Comparison of ENCODE assay signal across 27 cellular contexts in genomic region chrX:125757794-125758564, GRCh38.
DNase-seq lines count a peak whose midpoint lies in the region; ATAC-seq and TF ChIP-seq lines count a peak whose summit lies in the region.
"Had no signal": no experiment of that assay in that cellular context is flagged by ENCODE, and none has a peak within 500 bp of the region (broad histone marks: within the 10 kb centered on the region; RNA-seq: fewer than 3 reads in every experiment).

No MANE protein-coding gene starts in this region.

- H3K9me3 ChIP-seq in SK-N-SH (0 out of 2 replicates have a peak, but pooled peaks cover 4% of the 10 kb centered on the region), thoracic aorta (no peaks in the 10 kb centered on the region)
- H3K9me3 ChIP-seq: prostate gland had no signal

- H3K27ac ChIP-seq in SK-N-SH (ENCODE audit: low read depth in 2 of 2, low read length in 1 of 2) (no peak overlapping the region), thoracic aorta (no peak overlapping the region)
- H3K27ac ChIP-seq: dorsolateral prefrontal cortex, gastrocnemius medialis, prostate gland, stomach had no signal

- H3K4me1 ChIP-seq in SK-N-SH (ENCODE audit: control insufficient read depth in 1 of 2, insufficient read depth in 2 of 2, low read depth in 1 of 2, low read length in 1 of 2), result no peaks in the 10 kb centered on the region
- H3K4me1 ChIP-seq in thoracic aorta (ENCODE audit: control insufficient read depth in 1 of 2, low read depth in 2 of 2), result no peaks in the 10 kb centered on the region
- H3K4me1 ChIP-seq: gastrocnemius medialis, prostate gland, stomach had no signal

- POLR2A ChIA-PET in SK-N-SH (lab: Yijun Ruan, JAX), result no interaction called here

- TF ChIP-seq RAD21 in SK-N-SH (IDR thresholded peaks at IDR 0.05; ENCODE audit: low read length), result no peak

- DNase-seq in SK-N-SH, result no peak
- peak; percentile 0 for DNase-seq in NCI-H446 treated with DMSO at 0.1 percent for 48 hours (lab: John Stamatoyannopoulos, UW)
- DNase-seq in astrocyte of the hippocampus (ENCODE audit: low read depth, low spot score), result peak; percentile 4
- no peak for DNase-seq in thoracic aorta (ENCODE audit: low spot score)
- no peak for DNase-seq in NCI-H1436 treated with DMSO at 0.1 percent for 48 hours (lab: John Stamatoyannopoulos, UW)
- DNase-seq in osteocyte (ENCODE audit: extremely low spot score, unreplicated experiment), result no peak
- DNase-seq: activated CD4-positive, alpha-beta T cell treated with anti-CD3 and anti-CD28 coated beads for 36 hours; activated naive CD8-positive, alpha-beta T cell treated with anti-CD3 and anti-CD28 coated beads, Interleukin-2, amount 10 ng/mL, durations not matched to agents 7 days and 5 days; C1 segment of cervical spinal cord; DMS 273 treated with DMSO at 0.1 percent for 48 hours; dorsolateral prefrontal cortex; GF-D8; KG1; kidney glomerular epithelial cell; midbrain; NCI-H1092 treated with DMSO at 0.1 percent for 48 hours; NCI-H526 treated with DMSO at 0.1 percent for 48 hours; stimulated activated CD4-positive, alpha-beta T cell treated with anti-CD3 and anti-CD28 coated beads, Interleukin-4, amount 100 ng/mL, for 24 hours; stomach had no signal

- no peaks in the 10 kb centered on the region for H3K36me3 Mint-ChIP-seq in osteocyte (ENCODE audit: unreplicated experiment)
- H3K36me3 Mint-ChIP-seq: activated naive CD8-positive, alpha-beta T cell treated with anti-CD3 and anti-CD28 coated beads, Interleukin-2, amount 10 ng/mL, durations not matched to agents 7 days and 5 days had no signal

- no peaks in the 10 kb centered on the region for H3K4me1 Mint-ChIP-seq in osteocyte (ENCODE audit: unreplicated experiment)
- H3K4me1 Mint-ChIP-seq: activated CD4-positive, alpha-beta T cell treated with anti-CD3 and anti-CD28 coated beads for 36 hours; activated naive CD8-positive, alpha-beta T cell treated with anti-CD3 and anti-CD28 coated beads, Interleukin-2, amount 10 ng/mL, durations not matched to agents 7 days and 5 days; nephron had no signal

- no peaks in the 10 kb centered on the region for H3F3A ChIP-seq in SK-N-SH (replicated peaks; ENCODE audit: insufficient read depth)

- H3K9ac ChIP-seq in SK-N-SH, result no peak overlapping the region

- no peak overlapping the region for H3K27ac Mint-ChIP-seq in osteocyte (ENCODE audit: unreplicated experiment)
- H3K27ac Mint-ChIP-seq: activated CD4-positive, alpha-beta T cell treated with anti-CD3 and anti-CD28 coated beads for 36 hours; activated naive CD8-positive, alpha-beta T cell treated with anti-CD3 and anti-CD28 coated beads, Interleukin-2, amount 10 ng/mL, durations not matched to agents 7 days and 5 days; activated T-helper 1 cell treated with anti-CD3 and anti-CD28 coated beads, Interleukin-12 subunit alpha, Interleukin-12 subunit beta, Interleukin-2, Interleukin-4 antibody, amounts not matched to agents 30 ng/mL and 10 ng/mL and 1 ng/mL, durations not matched to agents 14 hours and 24 hours and 36 hours; nephron had no signal

- peaks cover 31% of the 10 kb centered on the region for H3K9me3 Mint-ChIP-seq in osteocyte (ENCODE audit: unreplicated experiment)
- H3K9me3 Mint-ChIP-seq: activated T-helper 1 cell treated with anti-CD3 and anti-CD28 coated beads, Interleukin-12 subunit alpha, Interleukin-12 subunit beta, Interleukin-2, Interleukin-4 antibody, amounts not matched to agents 30 ng/mL and 10 ng/mL and 1 ng/mL, durations not matched to agents 14 hours and 24 hours and 36 hours had no signal

- H3K79me2 ChIP-seq in SK-N-SH (ENCODE audit: insufficient read depth), result no peaks in the 10 kb centered on the region

- H4K20me1 ChIP-seq in SK-N-SH (ENCODE audit: insufficient read depth), result no peaks in the 10 kb centered on the region

- no peak for TF ChIP-seq EP300 in SK-N-SH (IDR thresholded peaks at IDR 0.05; ENCODE audit: borderline replicate concordance in 1 of 2, low read depth in 1 of 2, low read length in 1 of 2)

- H3K9me2 ChIP-seq in SK-N-SH, result no peaks in the 10 kb centered on the region; the same call in 1 of the 2 replicates

- H2AFZ ChIP-seq in SK-N-SH (ENCODE audit: low read depth), result no peak overlapping the region

- no peak overlapping the region for H3K4me3 Mint-ChIP-seq in osteocyte (ENCODE audit: unreplicated experiment)
- H3K4me3 Mint-ChIP-seq: activated CD4-positive, alpha-beta T cell treated with anti-CD3 and anti-CD28 coated beads for 36 hours; activated naive CD8-positive, alpha-beta T cell treated with anti-CD3 and anti-CD28 coated beads, Interleukin-2, amount 10 ng/mL, durations not matched to agents 7 days and 5 days; activated T-helper 1 cell treated with anti-CD3 and anti-CD28 coated beads, Interleukin-12 subunit alpha, Interleukin-12 subunit beta, Interleukin-2, Interleukin-4 antibody, amounts not matched to agents 30 ng/mL and 10 ng/mL and 1 ng/mL, durations not matched to agents 14 hours and 24 hours and 36 hours; nephron had no signal

- CTCF ChIA-PET in SK-N-SH (lab: Yijun Ruan, JAX), result no interaction called here

- H3K36me3 ChIP-seq in SK-N-SH (replicated peaks in 1 of 2; ENCODE audit: control insufficient read depth in 1 of 2, insufficient read depth in 2 of 2, low read length in 1 of 2) (no peaks in the 10 kb centered on the region), thoracic aorta (no peaks in the 10 kb centered on the region)
- H3K36me3 ChIP-seq: gastrocnemius medialis, prostate gland, stomach had no signal

- H3K27me3 ChIP-seq in SK-N-SH (ENCODE audit: insufficient read depth) (no peaks in the 10 kb centered on the region), thoracic aorta (replicated peaks; ENCODE audit: insufficient read depth) (no peaks in the 10 kb centered on the region)
- H3K27me3 ChIP-seq: gastrocnemius medialis, stomach had no signal

- H3K4me2 ChIP-seq in SK-N-SH, result 0 out of 2 replicates have a peak overlapping the region, but pooled peaks have one; percentile 27
- H3K4me2 ChIP-seq: smooth muscle cell had no signal

- no peaks in the 10 kb centered on the region for H3K27me3 Mint-ChIP-seq in osteocyte (ENCODE audit: unreplicated experiment)
- H3K27me3 Mint-ChIP-seq: activated CD4-positive, alpha-beta T cell treated with anti-CD3 and anti-CD28 coated beads for 36 hours; activated naive CD8-positive, alpha-beta T cell treated with anti-CD3 and anti-CD28 coated beads, Interleukin-2, amount 10 ng/mL, durations not matched to agents 7 days and 5 days had no signal

- H3K4me3 ChIP-seq in SK-N-SH (ENCODE audit: low read depth in 2 of 2, low read length in 1 of 2), result no peak overlapping the region
- H3K4me3 ChIP-seq in thoracic aorta, result peak overlapping the region; percentile 19
- H3K4me3 ChIP-seq: dorsolateral prefrontal cortex, prostate gland, smooth muscle cell, stomach had no signal

- TF ChIP-seq CTCF in SK-N-SH (IDR thresholded peaks at IDR 0.05), result no peak
- TF ChIP-seq CTCF in thoracic aorta (IDR thresholded peaks at IDR 0.05), result no peak
- TF ChIP-seq CTCF in osteocyte (IDR thresholded peaks at IDR 0.05), result no peak

- no peak for ATAC-seq in SK-N-SH treated with all-trans-retinoic acid at 6 μM for 48 hours
- no peak for ATAC-seq in thoracic aorta (ENCODE audit: insufficient number of reproducible peaks, low FRiP score, low read depth)
- ATAC-seq in GM21526 (IDR thresholded peaks at IDR 0.05; ENCODE audit: low FRiP score, unreplicated experiment), result no peak
- ATAC-seq: activated CD4-positive, alpha-beta T cell treated with anti-CD3 and anti-CD28 coated beads for 36 hours; gastrocnemius medialis; HCT116 had no signal

- WGBS in SK-N-SH (ENCODE audit: low lambda C conversion rate), result 2% methylated on average over 8 of the region's 8 CpGs

TF ChIP-seq in SK-N-SH, 30 proteins besides CTCF, POLR2A, EP300 and RAD21 (continues in another document):
- TF ChIP-seq EZH2phosphoT487 (IDR thresholded peaks at IDR 0.05; ENCODE audit: borderline replicate concordance, low read depth) (no peak), GABPA (IDR thresholded peaks at IDR 0.05; ENCODE audit: low read depth) (no peak), RFX5 (IDR thresholded peaks at IDR 0.05; ENCODE audit: low read length) (no peak), ELF1 (IDR thresholded peaks at IDR 0.05) (no peak), NRF1 (IDR thresholded peaks at IDR 0.05; ENCODE audit: low read depth, low read length) (no peak), RCOR1 (IDR thresholded peaks at IDR 0.05; ENCODE audit: low read length) (no peak), MAX (IDR thresholded peaks at IDR 0.05; ENCODE audit: low read depth) (no peak), TCF12 (IDR thresholded peaks at IDR 0.05) (no peak), USF1 (IDR thresholded peaks at IDR 0.05; ENCODE audit: borderline replicate concordance, low read depth) (no peak)

TF ChIP-seq in SK-N-SH treated with all-trans-retinoic acid at 6 μM for 48 hours, 23 proteins besides CTCF, POLR2A, EP300 and RAD21 (continues in another document):
- TF ChIP-seq TCF4 (CRISPR knock-in tag; IDR thresholded peaks at IDR 0.05; ENCODE audit: borderline replicate concordance) (no peak), ZNF8 (CRISPR knock-in tag; IDR thresholded peaks at IDR 0.05) (no peak), ARNTL (CRISPR knock-in tag; IDR thresholded peaks at IDR 0.05; ENCODE audit: borderline replicate concordance, low read depth) (no peak), PATZ1 (CRISPR knock-in tag; IDR thresholded peaks at IDR 0.05; ENCODE audit: borderline replicate concordance) (no peak), ZNF70 (CRISPR knock-in tag; IDR thresholded peaks at IDR 0.05) (no peak), RARB (CRISPR knock-in tag; IDR thresholded peaks at IDR 0.05) (no peak)

Comparison
In these comparisons a context has a peak if more than half of its experiments do, and no peak if none do; other contexts are left out.
1. DNase-seq: peak in NCI-H446 treated with DMSO at 0.1 percent for 48 hours (single experiment) and astrocyte of the hippocampus (single experiment); none in SK-N-SH (single experiment), thoracic aorta (single experiment), NCI-H1436 treated with DMSO at 0.1 percent for 48 hours (single experiment) and osteocyte (single experiment).